8 cellular contexts compared by ENCODE assay signal in the genomic region with DNA sequence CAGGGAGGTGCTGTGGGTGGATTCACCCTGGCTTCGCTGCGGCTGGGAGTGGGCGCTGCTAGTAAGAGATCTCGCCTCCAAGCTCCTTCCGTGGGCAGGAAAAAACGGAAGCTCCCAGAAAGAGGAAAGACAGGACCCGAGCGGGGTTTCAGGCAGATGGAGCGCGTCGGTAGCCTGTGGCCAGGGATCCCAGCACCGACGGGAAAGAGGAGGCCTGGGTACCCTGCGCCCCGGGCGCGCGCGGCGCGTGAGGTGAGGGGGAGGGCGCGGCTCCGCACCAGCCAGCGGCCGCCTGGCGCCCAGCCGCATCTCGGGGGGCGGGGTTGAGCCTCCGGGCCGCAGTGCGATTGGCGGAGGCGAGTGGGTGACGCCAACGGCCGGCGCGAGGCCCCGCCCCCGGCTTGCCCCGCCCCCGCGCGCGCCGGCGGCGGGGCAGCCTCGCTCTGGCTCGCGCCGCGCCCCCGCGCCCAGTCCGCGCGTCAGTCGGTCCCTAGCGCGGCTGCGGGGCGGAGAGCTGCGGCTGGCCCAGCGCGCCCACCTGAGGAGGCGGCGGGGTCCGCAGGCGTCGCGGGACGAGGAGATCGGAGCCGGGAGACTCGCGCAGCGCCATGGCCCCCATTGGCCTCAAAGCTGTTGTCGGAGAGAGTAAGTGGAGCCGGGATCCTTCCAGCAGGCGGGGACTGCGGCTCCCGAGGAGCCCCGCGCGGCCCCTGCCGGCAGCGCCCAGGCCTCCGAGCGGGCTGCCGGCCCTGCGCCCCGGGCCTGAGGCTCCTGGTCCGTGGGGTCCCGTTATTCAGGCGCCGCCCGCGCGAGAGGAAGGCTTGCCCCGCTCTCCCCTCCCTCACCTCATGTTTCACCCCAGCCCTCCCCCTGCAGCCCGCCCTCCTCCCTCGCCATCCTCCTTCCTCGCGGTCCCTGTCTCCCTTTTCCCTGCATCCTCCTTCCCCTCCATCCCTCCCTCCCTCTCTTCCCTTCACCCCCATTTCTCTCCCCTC. TPM values are rescaled to one million over a fixed set of nuclear protein-coding genes. Genes with fewer than 3 reads are reported as not detected.
DNase-seq lines count a peak whose midpoint lies in the region; ATAC-seq and TF ChIP-seq lines count a peak whose summit lies in the region.

A gene (plus strand): TSS at position 482 of the 995 bp plus-strand sequence. CDS start 127 bp downstream, at position 609.

- ATAC-seq in HG02798 (IDR thresholded peaks at IDR 0.05; ENCODE audit: poor library complexity, unreplicated experiment) = peak; percentile 96
- peak; percentile 93 for ATAC-seq in aorta (ENCODE audit: low FRiP score)

- intact Hi-C loops in ascending aorta (cut with DNase I) = loop anchor here (2.0 to 5.0 kb wide), 3 partner anchors 105 to 159 kb away; a partner anchor contains a TSS
- intact Hi-C loops in aorta (cut with DNase I) = loop anchor here in 1 of 2 donors (5.0 kb wide), 1 partner anchor 105 kb away; a partner anchor contains a TSS

- DNase-seq in NCI-H1694 (lab: John Stamatoyannopoulos, UW) (peak; percentile 61), T-helper 22 cell (ENCODE audit: low read depth) (peak; percentile 77), ascending aorta (ENCODE audit: low spot score in 2 of 2) (peak; percentile 29 to 89), hepatic stellate cell (ENCODE audit: low spot score) (peak; percentile 95), retina (peak; percentile 92), aorta (peak; percentile 89 to 96)

- 0% methylated on average over 54 to 107 of the region's 107 CpGs for whole genome bisulfite sequencing in aorta, 2 donors

- H3K27me3 ChIP-seq in ascending aorta (no peaks in the 10 kb centered on the region), aorta (ENCODE audit: control insufficient read depth in 1 of 2, insufficient read depth in 2 of 2, low read length in 1 of 2) (no peaks in the 10 kb centered on the region)

- H3K36me3 ChIP-seq in ascending aorta (no peaks in the 10 kb centered on the region), aorta (ENCODE audit: control insufficient read depth in 1 of 2, insufficient read depth in 2 of 2, low read length in 1 of 2) (no peaks in the 10 kb centered on the region)

- 0 out of 2 replicates have a peak, but pooled peaks have one; percentile 2 for TF ChIP-seq CTCF in GM12874 (IDR thresholded peaks at IDR 0.05; ENCODE audit: insufficient read depth, low read depth, low read length)
- peak in 2 of 3 experiments; percentile 9 to 13 for TF ChIP-seq CTCF in ascending aorta (IDR thresholded peaks at IDR 0.05)

- H3K4me1 ChIP-seq in ascending aorta (peaks cover 0 to 16% of the 10 kb centered on the region in 2 donors), aorta (ENCODE audit: control insufficient read depth in 1 of 2, insufficient read depth in 2 of 2, low read length in 2 of 2) (no peaks in the 10 kb centered on the region)

- peak within 1 kb of the TSS; percentile 71 to 77 for H3K27ac ChIP-seq in ascending aorta
- no peak within 1 kb of the TSS for H3K27ac ChIP-seq in aorta (ENCODE audit: low read depth in 1 of 2, low read length in 2 of 2)

- H3K9me3 ChIP-seq in ascending aorta (no peaks in the 10 kb centered on the region), aorta (ENCODE audit: control insufficient read depth, low read length) (no peaks in the 10 kb centered on the region)

- peak within 1 kb of the TSS; percentile 76 to 95 for H3K4me3 ChIP-seq in ascending aorta
- peak within 1 kb of the TSS; percentile 63 to 89 for H3K4me3 ChIP-seq in aorta (ENCODE audit: low read length in 2 of 2)

RNA-seq across cellular contexts. Expression of the gene that starts here (rescaled TPM):
- total RNA-seq in ascending aorta (29.3 TPM), aorta (10 to 100 TPM; 50.0 to 69.0 TPM)
- 10 to 100 TPM in 1 of 2 donors, 1 to 10 TPM in 1; 6.6 to 20.7 TPM for polyA plus RNA-seq in aorta

Comparison
In these comparisons a context has a peak if more than half of its experiments do, and no peak if none do; other contexts are left out.
1. H3K27ac ChIP-seq: peak in ascending aorta (2 of 2); none in aorta (0 of 2).
2. Peak in every context shown above with its lines, with median percentiles within 50 percentile points of each other: DNase-seq.